In the genomic region with DNA sequence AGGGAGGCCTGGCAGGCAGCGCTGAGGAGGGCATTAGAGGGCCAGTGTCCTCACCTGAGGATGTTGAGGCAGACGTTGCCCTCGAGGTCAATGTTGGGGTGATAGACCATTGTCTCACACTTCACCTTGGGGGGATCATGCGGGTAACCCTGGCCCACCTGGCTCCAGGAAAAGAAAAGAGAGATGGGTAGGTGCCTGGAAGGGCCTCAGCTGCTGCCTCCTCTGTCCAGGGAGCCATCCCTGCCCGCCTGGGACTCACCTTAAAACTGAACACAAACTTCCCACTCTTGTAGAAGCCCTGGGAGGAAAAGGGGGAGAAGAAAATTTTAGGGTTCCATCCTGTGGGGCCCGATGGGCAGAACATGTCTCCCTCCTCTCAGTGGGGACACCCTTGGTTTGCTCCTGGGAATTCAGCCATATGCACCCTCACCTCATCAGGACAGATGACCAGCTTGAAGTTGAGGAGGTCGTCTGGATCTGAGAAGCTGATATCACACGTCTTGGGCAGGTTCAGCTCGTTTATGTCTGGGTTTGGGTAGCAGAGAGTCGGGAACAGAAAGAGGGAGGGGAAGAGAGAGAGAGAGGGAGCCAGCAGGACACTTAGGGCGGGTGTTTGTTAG, we compare ENCODE assay signal across 9 cellular contexts. TPM values are rescaled to one million over a fixed set of nuclear protein-coding genes. Genes with fewer than 3 reads are reported as not detected.
A peak's percentile ranks its signal among the peaks of the same experiment; 100 is the strongest.
DNase-seq lines count a peak whose midpoint lies in the region; ATAC-seq and TF ChIP-seq lines count a peak whose summit lies in the region.
"Had no signal": no experiment of that assay in that cellular context is flagged by ENCODE, and none has a peak within 500 bp of the region (broad histone marks: within the 10 kb centered on the region; RNA-seq: fewer than 3 reads in every experiment).

No MANE protein-coding gene starts in this region.

- H3K79me2 ChIP-seq in mammary epithelial cell (ENCODE audit: insufficient read depth, low read length) = peaks cover 52% of the 10 kb centered on the region

- H4K20me1 ChIP-seq in mammary epithelial cell (ENCODE audit: insufficient read depth, low read length) = no peaks in the 10 kb centered on the region

- DNase-seq in A673 (ENCODE audit: low spot score) = no peak
- DNase-seq in mammary epithelial cell = no peak
- no peak for DNase-seq in NCI-H146 treated with DMSO at 0.1 percent for 48 hours (lab: John Stamatoyannopoulos, UW; ENCODE audit: unreplicated experiment)
- DNase-seq in mucosa of gallbladder (ENCODE audit: low spot score) = no peak
- no peak for DNase-seq in NOMO-1 (lab: John Stamatoyannopoulos, UW; ENCODE audit: unreplicated experiment in 2 of 2)
- DNase-seq: stimulated activated CD4-positive, alpha-beta T cell treated with anti-CD3 and anti-CD28 coated beads, Interleukin-4, amount 100 ng/mL, for 4 hours had no signal

- peaks cover 24% of the 10 kb centered on the region for H3K36me3 ChIP-seq in A673 (ENCODE audit: insufficient read depth, low read length, poor library complexity, severe bottlenecking)
- peaks cover 22% of the 10 kb centered on the region for H3K36me3 ChIP-seq in HUES64 (ENCODE audit: insufficient read depth, low read length)
- H3K36me3 ChIP-seq in mammary epithelial cell (ENCODE audit: insufficient read depth, low read length) = peaks cover 5% of the 10 kb centered on the region
- peaks cover 21 to 33% of the 10 kb centered on the region in 2 donors for H3K36me3 ChIP-seq in muscle layer of duodenum (ENCODE audit: control insufficient read depth in 1 of 2, insufficient read depth in 2 of 2, low read length in 2 of 2)

- H3K27me3 ChIP-seq in A673 (replicated peaks; ENCODE audit: insufficient read depth, low read depth, low read length, poor library complexity) (no peaks in the 10 kb centered on the region), HUES64 (ENCODE audit: insufficient read depth, low read length) (peaks cover 7% of the 10 kb centered on the region), mammary epithelial cell (ENCODE audit: insufficient read depth, low read length) (no peaks in the 10 kb centered on the region), muscle layer of duodenum (ENCODE audit: low read depth, low read length) (no peaks in the 10 kb centered on the region)

- no TSS peak for BruUV-seq in A673 (replicated peaks; lab: Mats Ljungman, UMichigan)
- no TSS peak for BruUV-seq in mammary epithelial cell (replicated peaks; lab: Mats Ljungman, UMichigan)

- H3K9ac ChIP-seq in HUES64 (ENCODE audit: low read depth, low read length) = peak overlapping the region; percentile 99; the same call in 1 of the 2 replicates
- peak overlapping the region; percentile 96 for H3K9ac ChIP-seq in mammary epithelial cell (ENCODE audit: insufficient read depth, low read length)

- peak overlapping the region; percentile 82 for H3K4me2 ChIP-seq in mammary epithelial cell (ENCODE audit: insufficient read depth, low read depth, low read length)

- no peak for ATAC-seq in HG03159 (IDR thresholded peaks at IDR 0.05; ENCODE audit: unreplicated experiment)

- CTCF ChIA-PET in A673 (lab: Charles Lee) (no interaction called here), mammary epithelial cell (lab: Charles Lee; ENCODE audit: low non-redundant PET) (no interaction called here)

- H3K9me3 ChIP-seq in A673 (ENCODE audit: low read depth, low read length, poor library complexity, severe bottlenecking) (no peaks in the 10 kb centered on the region), HUES64 (ENCODE audit: insufficient read depth, low read depth, low read length) (no peaks in the 10 kb centered on the region), mammary epithelial cell (replicated peaks; ENCODE audit: insufficient read depth, low read length) (no peaks in the 10 kb centered on the region), muscle layer of duodenum (ENCODE audit: control insufficient read depth in 1 of 2, low read length in 2 of 2) (no peaks in the 10 kb centered on the region)

- peaks cover 20% of the 10 kb centered on the region for H3K4me1 ChIP-seq in A673 (ENCODE audit: insufficient read depth, low read length, poor library complexity, severe bottlenecking)
- H3K4me1 ChIP-seq in HUES64 (ENCODE audit: insufficient read depth, low read length) = no peaks in the 10 kb centered on the region
- H3K4me1 ChIP-seq in mammary epithelial cell (ENCODE audit: insufficient read depth, low read length) = peaks cover 33% of the 10 kb centered on the region
- peaks cover 14 to 57% of the 10 kb centered on the region in 2 donors for H3K4me1 ChIP-seq in muscle layer of duodenum (ENCODE audit: control insufficient read depth in 1 of 2, insufficient read depth in 2 of 2, low read length in 2 of 2)

- dilution Hi-C loops in mammary epithelial cell (cut with HindIII; ENCODE audit: low sequenced_read_pairs) = no loop called here

- 91% methylated on average over 11 of the region's 11 CpGs for WGBS in HUES64
- 33% methylated on average over 8 of the region's 11 CpGs for WGBS in mammary epithelial cell (ENCODE audit: low coverage, missing lambda C conversion rate)

- no peak overlapping the region for H2AFZ ChIP-seq in mammary epithelial cell (ENCODE audit: low read depth, low read length)

- intact Hi-C loops in A673 (cut with micrococcal nuclease; ENCODE audit: unreplicated experiment) = no loop called here
- intact Hi-C loops in mammary epithelial cell (cut with micrococcal nuclease) = no loop called here

- TF ChIP-seq CTCF in A673 (conservative IDR thresholded peaks at IDR 0.05; ENCODE audit: low read depth, low read length) (no peak), mammary epithelial cell (conservative IDR thresholded peaks at IDR 0.05 in 1 of 2, IDR thresholded peaks at IDR 0.05 in 1 of 2; ENCODE audit: extremely low read depth in 1 of 2, insufficient read depth in 1 of 2, low read depth in 1 of 2, low read length in 2 of 2) (no peak)

- H3K27ac ChIP-seq in A673 (ENCODE audit: low read depth, low read length, poor library complexity, severe bottlenecking) (peak overlapping the region; percentile 98), HUES64 (ENCODE audit: low read depth, low read length) (no peak overlapping the region), mammary epithelial cell (ENCODE audit: insufficient read depth, low read depth, low read length) (peak overlapping the region; percentile 29), muscle layer of duodenum (ENCODE audit: low read length) (peak overlapping the region; percentile 88)

- POLR2A ChIA-PET in A673 (lab: Charles Lee; ENCODE audit: low non-redundant PET) = no interaction called here

- in situ Hi-C loops in mammary epithelial cell (cut with MboI; ENCODE audit: low sequenced_read_pairs in 2 of 2) = no loop called here

- H3K4me3 ChIP-seq in A673 (ENCODE audit: low read depth, low read length, poor library complexity, severe bottlenecking) = peak overlapping the region; percentile 73
- H3K4me3 ChIP-seq in HUES64 (ENCODE audit: low read length) = peak overlapping the region; percentile 66
- H3K4me3 ChIP-seq in mammary epithelial cell (replicated peaks in 1 of 3; ENCODE audit: insufficient read depth in 1 of 3, low read depth in 2 of 3, low read length in 3 of 3) = peak overlapping the region in 2 of 3 experiments; percentile 81 to 88
- H3K4me3 ChIP-seq in muscle layer of duodenum (ENCODE audit: low read depth in 1 of 2, low read length in 2 of 2) = peak overlapping the region; percentile 81 to 90

RNA-seq across cellular contexts. Expression of gene UBE2M, which starts 1.7 kb away (rescaled TPM):
- total RNA-seq in A673 (2021) (182 and 185 TPM in 2 replicates), mammary epithelial cell (10 to 100 TPM; 46.2 to 96.5 TPM), mucosa of gallbladder (64.0 TPM)
- polyA plus RNA-seq in HUES64 (2013, experiment 1 of 2) = 89.2 TPM
- 96.9 TPM for polyA plus RNA-seq in HUES64 (2013, experiment 2 of 2)
- 94.5 TPM for polyA plus RNA-seq in mammary epithelial cell
- 273 TPM for polyA minus RNA-seq in mammary epithelial cell

RNA-seq across cellular contexts. Expression of gene CHMP2A, which starts 1.8 kb away (rescaled TPM):
- 57.6 and 69.8 TPM in 2 replicates for total RNA-seq in A673 (2021)
- 60.7 TPM for polyA plus RNA-seq in HUES64 (2013, experiment 1 of 2)
- polyA plus RNA-seq in HUES64 (2013, experiment 2 of 2) = 80.1 TPM
- 100 to 1,000 TPM in 1 of 2 donors, 10 to 100 TPM in 1; 74.2 to 107 TPM for total RNA-seq in mammary epithelial cell
- polyA plus RNA-seq in mammary epithelial cell = 161 TPM
- 111 TPM for polyA minus RNA-seq in mammary epithelial cell
- 154 TPM for total RNA-seq in mucosa of gallbladder

RNA-seq across cellular contexts. Expression of gene TRIM28, which starts 12.9 kb away (rescaled TPM):
- total RNA-seq in A673 (2021) (985 and 1,038 TPM in 2 replicates), mammary epithelial cell (100 to 1,000 TPM; 180 to 331 TPM), mucosa of gallbladder (286 TPM)
- polyA plus RNA-seq in HUES64 (2013, experiment 1 of 2) = 815 TPM
- 757 TPM for polyA plus RNA-seq in HUES64 (2013, experiment 2 of 2)
- polyA plus RNA-seq in mammary epithelial cell = 386 TPM
- polyA minus RNA-seq in mammary epithelial cell = 1,355 TPM

RNA-seq across cellular contexts. Expression of gene MZF1, which starts 16.4 kb away (rescaled TPM):
- total RNA-seq in A673 (2021) (18.2 and 20.3 TPM in 2 replicates), mammary epithelial cell (10 to 100 TPM; 16.7 to 21.5 TPM), mucosa of gallbladder (67.6 TPM)
- 9.8 TPM for polyA plus RNA-seq in HUES64 (2013, experiment 1 of 2)
- 8.4 TPM for polyA plus RNA-seq in HUES64 (2013, experiment 2 of 2)
- 8.8 TPM for polyA plus RNA-seq in mammary epithelial cell
- polyA minus RNA-seq in mammary epithelial cell = 18.3 TPM

RNA-seq across cellular contexts. Expression of gene ZBTB45, which starts 37.1 kb away (rescaled TPM):
- total RNA-seq in A673 (2021) (24.3 and 25.0 TPM in 2 replicates), mammary epithelial cell (10 to 100 TPM in 1 of 2 donors, 1 to 10 TPM in 1; 8.2 to 14.1 TPM), mucosa of gallbladder (22.8 TPM)
- 15.2 TPM for polyA plus RNA-seq in HUES64 (2013, experiment 1 of 2)
- 17.4 TPM for polyA plus RNA-seq in HUES64 (2013, experiment 2 of 2)
- polyA plus RNA-seq in mammary epithelial cell = 8.5 TPM
- 4.0 TPM for polyA minus RNA-seq in mammary epithelial cell
